ENCODE assay signal across 1 cellular context in genomic region chr11:2940930-2941821, GRCh38.
TF ChIP-seq lines count a peak whose summit lies in the region.

No MANE protein-coding gene starts in this region.

TF ChIP-seq in H1, 55 proteins besides CTCF, POLR2A, EP300 and RAD21:
- TF ChIP-seq TCF12 (IDR thresholded peaks at IDR 0.05; ENCODE audit: low read depth, low read length) (no peak), KDM1A (IDR thresholded peaks at IDR 0.05; ENCODE audit: borderline replicate concordance, low read length) (no peak), TBP (IDR thresholded peaks at IDR 0.05; ENCODE audit: low read depth, low read length) (no peak), CHD1 (IDR thresholded peaks at IDR 0.05; ENCODE audit: low read depth, low read length) (no peak), CEBPB (IDR thresholded peaks at IDR 0.05; ENCODE audit: low read depth, low read length) (no peak), CBX5 (IDR thresholded peaks at IDR 0.05; ENCODE audit: low read depth, low read length) (no peak), BACH1 (IDR thresholded peaks at IDR 0.05; ENCODE audit: low read length) (no peak), CBX8 (IDR thresholded peaks at IDR 0.05; ENCODE audit: borderline replicate concordance, low read depth, low read length) (no peak), BRCA1 (IDR thresholded peaks at IDR 0.05; ENCODE audit: low read depth, low read length) (no peak)
- TF ChIP-seq, protein P1, sequence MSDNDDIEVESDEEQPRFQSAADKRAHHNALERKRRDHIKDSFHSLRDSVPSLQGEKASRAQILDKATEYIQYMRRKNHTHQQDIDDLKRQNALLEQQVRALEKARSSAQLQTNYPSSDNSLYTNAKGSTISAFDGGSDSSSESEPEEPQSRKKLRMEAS (IDR thresholded peaks at IDR 0.05), result no peak
